Comparison of ENCODE assay signal across 9 cellular contexts in the genomic region with DNA sequence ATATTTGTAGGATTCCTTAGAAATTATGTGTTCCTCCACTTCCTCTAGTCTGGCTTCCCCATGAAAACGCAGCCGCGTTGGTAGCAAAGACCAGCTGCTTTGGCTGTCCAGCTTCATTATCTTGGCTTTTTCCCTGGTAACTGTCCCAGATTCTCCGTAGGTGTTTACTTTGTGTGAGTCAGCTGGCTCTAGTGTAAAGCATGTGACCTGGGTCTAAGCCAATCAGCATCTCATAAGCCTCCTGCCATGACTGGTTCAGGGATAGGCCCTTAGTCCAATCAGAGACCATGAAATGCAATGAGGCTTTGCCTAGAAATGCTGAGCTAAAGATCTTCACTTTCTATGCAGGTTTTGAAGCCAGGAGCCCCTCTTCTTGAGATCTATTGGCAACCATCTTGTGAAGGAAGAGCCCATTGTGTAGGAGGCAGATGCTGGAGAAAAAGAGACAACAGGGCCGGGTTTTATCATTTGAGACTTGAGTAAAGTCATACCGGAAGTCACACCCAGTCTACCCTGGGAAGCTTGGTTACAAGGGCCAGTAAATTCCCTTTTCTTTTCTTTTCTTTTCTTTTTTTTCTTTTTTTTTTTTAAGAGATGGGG.
A peak's percentile ranks its signal among the peaks of the same experiment; 100 is the strongest.
DNase-seq lines count a peak whose midpoint lies in the region; ATAC-seq and TF ChIP-seq lines count a peak whose summit lies in the region.
"Had no signal": no experiment of that assay in that cellular context is flagged by ENCODE, and none has a peak within 500 bp of the region (broad histone marks: within the 10 kb centered on the region; RNA-seq: fewer than 3 reads in every experiment).

No MANE protein-coding gene starts in this region.

- no TSS peak for BruUV-seq in mammary epithelial cell (replicated peaks; lab: Mats Ljungman, UMichigan)

- H3K4me3 ChIP-seq in AG04449 (ENCODE audit: low read depth, low read length) (no peak overlapping the region), mammary epithelial cell (replicated peaks in 1 of 3; ENCODE audit: insufficient read depth in 1 of 3, low read depth in 2 of 3, low read length in 3 of 3) (no peak overlapping the region), lower lobe of right lung (no peak overlapping the region)
- H3K4me3 ChIP-seq: Peyer's patch had no signal

- H3K36me3 Mint-ChIP-seq in immature natural killer cell, result peaks cover 0 to 4% (median 0%) of the 10 kb centered on the region in 3 donors

- no peaks in the 10 kb centered on the region for H3K79me2 ChIP-seq in mammary epithelial cell (ENCODE audit: insufficient read depth, low read length)

- dilution Hi-C loops in mammary epithelial cell (cut with HindIII; ENCODE audit: low sequenced_read_pairs), result no loop called here

- no peak overlapping the region for H3K27ac Mint-ChIP-seq in immature natural killer cell

- CTCF ChIA-PET in AG04449 (lab: Yijun Ruan, JAX) (interaction anchor here (0.6 to 1.0 kb wide), 2 partner anchors 16 to 34 kb away, joined by 3 read pairs; no protein-coding TSS in a partner anchor), mammary epithelial cell (lab: Charles Lee; ENCODE audit: low non-redundant PET) (no interaction called here)

- no peak overlapping the region for H3K4me3 Mint-ChIP-seq in immature natural killer cell

- no peak overlapping the region for H3K27ac ChIP-seq in mammary epithelial cell (ENCODE audit: insufficient read depth, low read depth, low read length)
- H3K27ac ChIP-seq in lower lobe of right lung, result peak overlapping the region; percentile 32

- no peaks in the 10 kb centered on the region for H4K20me1 ChIP-seq in mammary epithelial cell (ENCODE audit: insufficient read depth, low read length)

- H3K9ac ChIP-seq in mammary epithelial cell (ENCODE audit: insufficient read depth, low read length), result no peak overlapping the region

- no peaks in the 10 kb centered on the region for H3K36me3 ChIP-seq in mammary epithelial cell (ENCODE audit: insufficient read depth, low read length)
- H3K36me3 ChIP-seq in lower lobe of right lung, result no peaks in the 10 kb centered on the region
- H3K36me3 ChIP-seq: Peyer's patch had no signal

- DNase-seq in AG04449 (ENCODE audit: low read depth, low spot score), result peak; percentile 84
- DNase-seq in HuH-7 (ENCODE audit: low spot score), result peak; percentile 44
- DNase-seq in mammary epithelial cell, result peak; percentile 76
- DNase-seq in lower lobe of right lung, result peak; percentile 62
- no peak for DNase-seq in KBM-7
- DNase-seq in immature natural killer cell, result no peak

- H3K4me2 ChIP-seq in mammary epithelial cell (ENCODE audit: insufficient read depth, low read depth, low read length), result no peak overlapping the region

- H3K9me3 ChIP-seq in mammary epithelial cell (replicated peaks; ENCODE audit: insufficient read depth, low read length), result no peaks in the 10 kb centered on the region
- no peaks in the 10 kb centered on the region for H3K9me3 ChIP-seq in lower lobe of right lung
- H3K9me3 ChIP-seq: Peyer's patch had no signal

- POLR2A ChIA-PET in AG04449 (lab: Yijun Ruan, JAX), result interaction anchor here (0.6 kb wide), 1 partner anchor 295 kb away, joined by 4 read pairs; no protein-coding TSS in a partner anchor

- H2AFZ ChIP-seq in mammary epithelial cell (ENCODE audit: low read depth, low read length), result peak overlapping the region; percentile 40

- H3K4me1 ChIP-seq in mammary epithelial cell (ENCODE audit: insufficient read depth, low read length), result peaks cover 3% of the 10 kb centered on the region
- H3K4me1 ChIP-seq in lower lobe of right lung, result peaks cover 4% of the 10 kb centered on the region

- whole genome bisulfite sequencing in mammary epithelial cell (ENCODE audit: low coverage, missing lambda C conversion rate), result 82% methylated on average over 6 of the region's 6 CpGs

- TF ChIP-seq CTCF in AG04449 (IDR thresholded peaks at IDR 0.05; ENCODE audit: insufficient read depth, low read length, missing control alignments), result no peak
- TF ChIP-seq CTCF in mammary epithelial cell (conservative IDR thresholded peaks at IDR 0.05 in 1 of 2, IDR thresholded peaks at IDR 0.05 in 1 of 2; ENCODE audit: extremely low read depth in 1 of 2, insufficient read depth in 1 of 2, low read depth in 1 of 2, low read length in 2 of 2), result no peak
- TF ChIP-seq CTCF in lower lobe of right lung (IDR thresholded peaks at IDR 0.05), result no peak

- intact Hi-C loops in mammary epithelial cell (cut with micrococcal nuclease), result no loop called here
- intact Hi-C loops in lower lobe of right lung (cut with DNase I), result no loop called here

- H3K9me3 Mint-ChIP-seq in immature natural killer cell, result peaks cover 0 to 4% (median 2%) of the 10 kb centered on the region in 6 donors

- H3K27me3 ChIP-seq in mammary epithelial cell (ENCODE audit: insufficient read depth, low read length) (no peaks in the 10 kb centered on the region), lower lobe of right lung (ENCODE audit: low read depth) (no peaks in the 10 kb centered on the region)
- H3K27me3 ChIP-seq: Peyer's patch had no signal

- peaks cover under 1 to 2% of the 10 kb centered on the region in 2 donors for H3K4me1 Mint-ChIP-seq in immature natural killer cell

- in situ Hi-C loops in mammary epithelial cell (cut with MboI; ENCODE audit: low sequenced_read_pairs in 2 of 2) (no loop called here), KBM-7 (cut with MboI; ENCODE audit: low pct_unique_long_range_greater_than_20kb, low sequenced_read_pairs) (no loop called here)

- ATAC-seq in lower lobe of right lung (peak; percentile 94 to 96), GM21619 (IDR thresholded peaks at IDR 0.05; ENCODE audit: unreplicated experiment) (no peak), HG02870 (IDR thresholded peaks at IDR 0.05; ENCODE audit: unreplicated experiment) (no peak)

- H3K27me3 Mint-ChIP-seq in immature natural killer cell (ENCODE audit: low read depth in 3 of 3), result peaks cover 0 to 7% (median 3%) of the 10 kb centered on the region in 3 donors

Comparison
In these comparisons a context has a peak if more than half of its experiments do, and no peak if none do; other contexts are left out.
1. DNase-seq: peak in AG04449 (single experiment), HuH-7 (single experiment), mammary epithelial cell (single experiment) and lower lobe of right lung (single experiment); none in KBM-7 (single experiment) and immature natural killer cell (0 of 3).
2. ATAC-seq: peak in lower lobe of right lung (2 of 2); none in GM21619 (single experiment) and HG02870 (single experiment).